2 cellular contexts compared by ENCODE assay signal in the genomic region with DNA sequence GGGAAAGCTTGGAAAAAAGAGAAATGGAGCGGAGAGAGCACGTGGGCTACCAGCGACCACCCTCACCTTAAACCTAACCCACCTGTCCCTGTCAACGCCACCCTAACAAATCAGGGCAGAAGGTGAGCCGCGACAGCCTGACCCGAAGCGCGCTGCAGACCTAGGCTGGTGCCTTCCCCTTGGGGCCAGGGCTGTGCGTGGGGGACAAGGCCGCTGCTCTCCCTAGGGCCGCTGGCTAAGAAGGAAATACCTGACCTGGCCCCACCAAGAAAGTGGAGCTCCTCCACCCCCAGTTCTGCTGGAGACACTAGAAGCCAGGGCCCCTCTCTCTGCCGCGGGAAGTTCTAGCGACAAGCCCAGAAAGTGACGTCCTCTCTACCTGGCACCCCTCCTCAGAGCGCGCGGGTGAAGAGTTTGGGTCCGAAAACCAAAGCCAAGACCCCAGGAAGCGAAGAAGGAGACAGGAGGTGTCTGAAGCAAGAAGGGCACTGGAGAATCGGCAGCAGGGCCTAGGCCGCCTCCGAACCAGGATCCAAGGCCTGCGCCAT.
TF ChIP-seq lines count a peak whose summit lies in the region.

No MANE protein-coding gene starts in this region.

TF ChIP-seq in H1, 55 proteins besides CTCF, POLR2A, EP300 and RAD21:
- no peak for TF ChIP-seq TEAD4 (IDR thresholded peaks at IDR 0.05; ENCODE audit: low read depth, low read length)
- no peak for TF ChIP-seq SIRT6 (IDR thresholded peaks at IDR 0.05; ENCODE audit: low read length)
- TF ChIP-seq SP1 (IDR thresholded peaks at IDR 0.05; ENCODE audit: low read depth, low read length) = no peak
- TF ChIP-seq, protein P1, sequence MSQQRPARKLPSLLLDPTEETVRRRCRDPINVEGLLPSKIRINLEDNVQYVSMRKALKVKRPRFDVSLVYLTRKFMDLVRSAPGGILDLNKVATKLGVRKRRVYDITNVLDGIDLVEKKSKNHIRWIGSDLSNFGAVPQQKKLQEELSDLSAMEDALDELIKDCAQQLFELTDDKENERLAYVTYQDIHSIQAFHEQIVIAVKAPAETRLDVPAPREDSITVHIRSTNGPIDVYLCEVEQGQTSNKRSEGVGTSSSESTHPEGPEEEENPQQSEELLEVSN (IDR thresholded peaks at IDR 0.05) = no peak
- no peak for TF ChIP-seq SP2 (IDR thresholded peaks at IDR 0.05; ENCODE audit: low read length)
- TF ChIP-seq SP4 (IDR thresholded peaks at IDR 0.05; ENCODE audit: low read length) = no peak
- peak; percentile 52 for TF ChIP-seq KDM4A (IDR thresholded peaks at IDR 0.05; ENCODE audit: low read depth, low read length, severe bottlenecking)
- no peak for TF ChIP-seq JUND (IDR thresholded peaks at IDR 0.05; ENCODE audit: low read length)
- TF ChIP-seq SIN3A (conservative IDR thresholded peaks at IDR 0.05 in 1 of 2, IDR thresholded peaks at IDR 0.05 in 1 of 2; ENCODE audit: low read depth in 1 of 2, low read length in 2 of 2) = no peak
- TF ChIP-seq GTF2F1 (IDR thresholded peaks at IDR 0.05; ENCODE audit: borderline replicate concordance, low read depth, low read length) = no peak
- peak; percentile 64 for TF ChIP-seq CTBP2 (IDR thresholded peaks at IDR 0.05; ENCODE audit: borderline replicate concordance, insufficient read depth, insufficient read length, low read length)
- TF ChIP-seq MAFK (IDR thresholded peaks at IDR 0.05; ENCODE audit: low read depth, low read length) = no peak
- TF ChIP-seq RXRA (IDR thresholded peaks at IDR 0.05; ENCODE audit: insufficient read depth, low read depth, low read length) = no peak
- no peak for TF ChIP-seq TAF1 (IDR thresholded peaks at IDR 0.05; ENCODE audit: low read depth, low read length)
- TF ChIP-seq POLR2AphosphoS5 (IDR thresholded peaks at IDR 0.05; ENCODE audit: low read depth, low read length) = no peak
- no peak for TF ChIP-seq HDAC2 (IDR thresholded peaks at IDR 0.05; ENCODE audit: borderline replicate concordance in 1 of 2, low read depth in 2 of 2, low read length in 2 of 2)
- no peak for TF ChIP-seq KDM5A (IDR thresholded peaks at IDR 0.05; ENCODE audit: low read length)
- TF ChIP-seq GABPA (IDR thresholded peaks at IDR 0.05; ENCODE audit: borderline replicate concordance, insufficient read depth, low read length) = no peak
- TF ChIP-seq YY1 (IDR thresholded peaks at IDR 0.05; ENCODE audit: low read depth, low read length) = no peak
- no peak for TF ChIP-seq KDM1A (IDR thresholded peaks at IDR 0.05; ENCODE audit: borderline replicate concordance, low read length)
- no peak for TF ChIP-seq ASH2L (IDR thresholded peaks at IDR 0.05; ENCODE audit: low read length)
- no peak for TF ChIP-seq POU5F1 (IDR thresholded peaks at IDR 0.05; ENCODE audit: low read depth, low read length)
- TF ChIP-seq, protein P2, sequence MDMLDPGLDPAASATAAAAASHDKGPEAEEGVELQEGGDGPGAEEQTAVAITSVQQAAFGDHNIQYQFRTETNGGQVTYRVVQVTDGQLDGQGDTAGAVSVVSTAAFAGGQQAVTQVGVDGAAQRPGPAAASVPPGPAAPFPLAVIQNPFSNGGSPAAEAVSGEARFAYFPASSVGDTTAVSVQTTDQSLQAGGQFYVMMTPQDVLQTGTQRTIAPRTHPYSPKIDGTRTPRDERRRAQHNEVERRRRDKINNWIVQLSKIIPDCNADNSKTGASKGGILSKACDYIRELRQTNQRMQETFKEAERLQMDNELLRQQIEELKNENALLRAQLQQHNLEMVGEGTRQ (IDR thresholded peaks at IDR 0.05; ENCODE audit: low read length) = no peak
- 0 out of 2 replicates have a peak, but pooled peaks have one; percentile 10 for TF ChIP-seq TBP (IDR thresholded peaks at IDR 0.05; ENCODE audit: low read depth, low read length)
- TF ChIP-seq RNF2 (IDR thresholded peaks at IDR 0.05; ENCODE audit: borderline replicate concordance, low read depth, low read length, missing control alignments, poor library complexity, severe bottlenecking) = peak; percentile 71
- no peak for TF ChIP-seq SIX5 (IDR thresholded peaks at IDR 0.05; ENCODE audit: low read depth, low read length)
- no peak for TF ChIP-seq CEBPB (IDR thresholded peaks at IDR 0.05; ENCODE audit: low read depth, low read length)
- no peak for TF ChIP-seq SUZ12 (IDR thresholded peaks at IDR 0.05; ENCODE audit: low read length)
- TF ChIP-seq PHF8 (conservative IDR thresholded peaks at IDR 0.05; ENCODE audit: low read depth, low read length) = no peak
- TF ChIP-seq TCF12 (IDR thresholded peaks at IDR 0.05; ENCODE audit: low read depth, low read length) = no peak
- TF ChIP-seq NANOG (IDR thresholded peaks at IDR 0.05; ENCODE audit: insufficient read depth, low read depth, low read length, poor library complexity, severe bottlenecking) = no peak
- no peak for TF ChIP-seq CHD1 (IDR thresholded peaks at IDR 0.05; ENCODE audit: low read depth, low read length)
- no peak for TF ChIP-seq FOSL1 (IDR thresholded peaks at IDR 0.05; ENCODE audit: insufficient read depth, low read depth, low read length)
- TF ChIP-seq BACH1 (IDR thresholded peaks at IDR 0.05; ENCODE audit: low read length) = no peak
TF ChIP-seq in H1: peak in this region for 4.

TF ChIP-seq in GM12891, 5 proteins besides CTCF, POLR2A, EP300 and RAD21:
- TF ChIP-seq POLR2AphosphoS5 (IDR thresholded peaks at IDR 0.05; ENCODE audit: low read depth, low read length) = no peak
- no peak for TF ChIP-seq TAF1 (IDR thresholded peaks at IDR 0.05; ENCODE audit: low read depth, low read length)
